In the genomic region with DNA sequence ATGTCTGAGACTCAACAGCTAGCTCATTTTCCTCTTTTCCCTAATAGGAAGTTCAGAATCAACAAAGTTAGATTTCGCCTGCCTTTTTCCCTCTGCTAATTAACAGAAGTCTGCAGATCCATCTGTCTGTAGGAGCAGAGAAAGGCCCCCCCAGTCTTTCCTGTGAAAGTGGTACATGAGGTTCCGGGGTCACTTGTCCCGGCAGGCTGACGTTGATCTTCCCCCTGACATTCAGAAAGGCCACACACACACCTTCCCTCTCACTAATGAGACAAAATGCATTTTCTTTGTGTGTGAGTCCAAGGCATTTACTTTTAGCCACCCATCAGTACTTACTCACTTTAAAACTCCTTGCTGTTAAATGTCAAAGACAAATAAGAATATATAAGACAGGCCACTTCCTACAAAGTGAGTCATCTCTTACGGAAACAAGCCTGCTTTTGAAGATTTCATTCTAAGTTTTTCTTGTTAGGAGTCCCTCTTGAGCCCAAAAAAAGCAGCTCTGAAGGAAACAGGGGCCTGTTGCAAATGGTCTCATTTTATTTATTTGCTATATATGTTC, we compare ENCODE assay signal across 9 cellular contexts.
DNase-seq lines count a peak whose midpoint lies in the region; ATAC-seq, FAIRE-seq and TF ChIP-seq lines count a peak whose summit lies in the region.
"Had no signal": no experiment of that assay in that cellular context is flagged by ENCODE, and none has a peak within 500 bp of the region (broad histone marks: within the 10 kb centered on the region; RNA-seq: fewer than 3 reads in every experiment).

No MANE protein-coding gene starts in this region.

- peak overlapping the region; percentile 41 for H3K9ac ChIP-seq in astrocyte (ENCODE audit: low read length)

- H3K27ac ChIP-seq in astrocyte (ENCODE audit: low read depth, low read length) (peak overlapping the region; percentile 22), mesodermal cell (ENCODE audit: low read depth, low read length, severe bottlenecking) (peak overlapping the region; percentile 82)

- peak overlapping the region; percentile 31 for H2AFZ ChIP-seq in astrocyte (ENCODE audit: low read depth, low read length)

- no peaks in the 10 kb centered on the region for H4K20me1 ChIP-seq in astrocyte (ENCODE audit: insufficient read depth, low read length)

- intact Hi-C loops in posterior vena cava (cut with DNase I), result no loop called here

- H3K79me2 ChIP-seq in astrocyte (ENCODE audit: insufficient read depth, low read length), result no peaks in the 10 kb centered on the region

- no peaks in the 10 kb centered on the region for H3K27me3 Mint-ChIP-seq in astrocyte (ENCODE audit: low read depth, unreplicated experiment)

- H3K4me3 Mint-ChIP-seq in astrocyte (ENCODE audit: unreplicated experiment), result no peak overlapping the region

- H3K4me1 ChIP-seq in astrocyte (ENCODE audit: insufficient read depth, low read length), result peaks cover 20% of the 10 kb centered on the region
- H3K4me1 ChIP-seq in mesodermal cell (ENCODE audit: control insufficient read depth, insufficient read depth, low read length, poor library complexity, severe bottlenecking), result peaks cover 42% of the 10 kb centered on the region

- peaks cover 28% of the 10 kb centered on the region for H3K4me1 Mint-ChIP-seq in astrocyte (ENCODE audit: low read depth, unreplicated experiment)

- no peak for FAIRE-seq in astrocyte (lab: Jason Lieb, UNC)
- FAIRE-seq: H1 had no signal

- ATAC-seq in GM21423 (IDR thresholded peaks at IDR 0.05; ENCODE audit: unreplicated experiment) (no peak), GM21390 (IDR thresholded peaks at IDR 0.05; ENCODE audit: unreplicated experiment) (no peak)

- DNase-seq in AG20443 (ENCODE audit: low spot score) (peak; percentile 22), KG1 (lab: John Stamatoyannopoulos, UW) (peak; percentile 11), astrocyte (ENCODE audit: low read depth) (peak; percentile 73), posterior vena cava (ENCODE audit: low spot score) (no peak), NCI-H1092 treated with DMSO at 0.1 percent for 48 hours (lab: John Stamatoyannopoulos, UW) (no peak)

- H3K36me3 Mint-ChIP-seq in astrocyte (ENCODE audit: low read depth, unreplicated experiment), result peaks cover 15% of the 10 kb centered on the region

- no peaks in the 10 kb centered on the region for H3K9me3 Mint-ChIP-seq in astrocyte (ENCODE audit: unreplicated experiment)

- no peaks in the 10 kb centered on the region for H3K36me3 ChIP-seq in astrocyte (ENCODE audit: insufficient read depth, low read length)
- peaks cover 19% of the 10 kb centered on the region for H3K36me3 ChIP-seq in mesodermal cell (ENCODE audit: control insufficient read depth, insufficient read depth, low read length)

- no peak for TF ChIP-seq CTCF in astrocyte (IDR thresholded peaks at IDR 0.05; ENCODE audit: insufficient read depth, low read depth, low read length)

- H3K27ac Mint-ChIP-seq in astrocyte (ENCODE audit: unreplicated experiment), result peak overlapping the region; percentile 42

- H3K4me3 ChIP-seq in astrocyte (ENCODE audit: insufficient read depth, low read depth, low read length) (no peak overlapping the region), mesodermal cell (ENCODE audit: extremely low read depth, insufficient read depth, low read length, poor library complexity, severe bottlenecking) (no peak overlapping the region)

- H3K4me2 ChIP-seq in astrocyte (ENCODE audit: low read length), result peak overlapping the region; percentile 76

- no peaks in the 10 kb centered on the region for H3K27me3 ChIP-seq in astrocyte (ENCODE audit: insufficient read depth, low read length)

- WGBS in mesodermal cell (ENCODE audit: insufficient coverage in 2 of 2), 2 experiments, result 71 to 88% methylated on average over 3 of the region's 5 CpGs

- no peaks in the 10 kb centered on the region for H3K9me3 ChIP-seq in astrocyte (ENCODE audit: insufficient read depth, low read depth, low read length)
- H3K9me3 ChIP-seq in mesodermal cell (ENCODE audit: control insufficient read depth, low read length), result no peaks in the 10 kb centered on the region

Comparison
In these comparisons a context has a peak if more than half of its experiments do, and no peak if none do; other contexts are left out.
1. DNase-seq: peak in AG20443 (single experiment), KG1 (single experiment) and astrocyte (single experiment); none in posterior vena cava (single experiment) and NCI-H1092 treated with DMSO at 0.1 percent for 48 hours (single experiment).